ENCODE assay signal across 8 cellular contexts in genomic region chr1:236868625-236869467, GRCh38.
DNase-seq lines count a peak whose midpoint lies in the region; ATAC-seq, FAIRE-seq and TF ChIP-seq lines count a peak whose summit lies in the region.

No MANE protein-coding gene starts in this region.

- no peak overlapping the region for H2AFZ ChIP-seq in keratinocyte (ENCODE audit: control insufficient read depth, low read length)

- no peaks in the 10 kb centered on the region for H3K9me1 ChIP-seq in keratinocyte (ENCODE audit: control insufficient read depth, extremely low read depth, insufficient read depth, low read length)

- TF ChIP-seq CTCF in keratinocyte (optimal IDR thresholded peaks at IDR 0.05 in 1 of 3, IDR thresholded peaks at IDR 0.05 in 1 of 3, conservative IDR thresholded peaks at IDR 0.05 in 1 of 3; ENCODE audit: extremely low read depth in 1 of 3, insufficient read depth in 2 of 3, low read length in 3 of 3): peak; percentile 81 to 96 (median 93)

- peak; percentile 74 for ATAC-seq in GM19397 (IDR thresholded peaks at IDR 0.05; ENCODE audit: unreplicated experiment)
- ATAC-seq in HG03521 (IDR thresholded peaks at IDR 0.05; ENCODE audit: unreplicated experiment): peak; percentile 71

- H3K9ac ChIP-seq in keratinocyte (ENCODE audit: control insufficient read depth, extremely low read depth, insufficient read depth, low read length): no peak overlapping the region

- H4K20me1 ChIP-seq in keratinocyte (ENCODE audit: control insufficient read depth, extremely low read depth, insufficient read depth, low read length): no peaks in the 10 kb centered on the region

- dilution Hi-C loops in keratinocyte (cut with MboI; ENCODE audit: extremely low pct_ligation_motif_present, low sequenced_read_pairs): no loop called here

- DNase-seq in DMS53 (lab: John Stamatoyannopoulos, UW) (peak; percentile 75), RPMI7951 (ENCODE audit: low read depth) (peak; percentile 58), amniotic epithelial cell (ENCODE audit: low read depth) (peak; percentile 76), keratinocyte (ENCODE audit: low read depth, low spot score) (peak; percentile 40), ecto neural progenitor cell (ENCODE audit: low spot score) (no peak)
- DNase-seq in stimulated activated CD4-positive, alpha-beta T cell treated with anti-CD3 and anti-CD28 coated beads, TNF-alpha, amount 100 ng/mL, for 48 hours (ENCODE audit: low read depth in 3 of 3): peak in 2 of 3 donors; percentile 8 to 11

- FAIRE-seq in keratinocyte (lab: Jason Lieb, UNC): no peak

- no peaks in the 10 kb centered on the region for H3K79me2 ChIP-seq in keratinocyte (ENCODE audit: control insufficient read depth, insufficient read depth, low read length)

- no peaks in the 10 kb centered on the region for H3K27me3 ChIP-seq in keratinocyte (ENCODE audit: control insufficient read depth, extremely low read depth, insufficient read depth, low read length)

- no peaks in the 10 kb centered on the region for H3K4me1 ChIP-seq in keratinocyte (ENCODE audit: control insufficient read depth, extremely low read depth, insufficient read depth, low read length)

- peaks cover 10 to 13% of the 10 kb centered on the region in 2 experiments for H3K36me3 ChIP-seq in keratinocyte (ENCODE audit: control insufficient read depth in 2 of 2, extremely low read depth in 1 of 2, insufficient read depth in 2 of 2, low read length in 2 of 2)

- H3K27ac ChIP-seq in keratinocyte (ENCODE audit: control insufficient read depth, insufficient read depth, low read length): no peak overlapping the region

- no peak overlapping the region for H3K4me3 ChIP-seq in keratinocyte (ENCODE audit: control insufficient read depth in 2 of 3, extremely low read depth in 1 of 3, insufficient read depth in 2 of 3, low read depth in 1 of 3, low read length in 3 of 3)

- no peaks in the 10 kb centered on the region for H3K9me3 ChIP-seq in keratinocyte (ENCODE audit: control insufficient read depth, low read depth, low read length)

- no peak overlapping the region for H3K4me2 ChIP-seq in keratinocyte (ENCODE audit: control insufficient read depth, extremely low read depth, insufficient read depth, low read depth, low read length)
